Comparison of ENCODE assay signal across 19 cellular contexts in the genomic region with DNA sequence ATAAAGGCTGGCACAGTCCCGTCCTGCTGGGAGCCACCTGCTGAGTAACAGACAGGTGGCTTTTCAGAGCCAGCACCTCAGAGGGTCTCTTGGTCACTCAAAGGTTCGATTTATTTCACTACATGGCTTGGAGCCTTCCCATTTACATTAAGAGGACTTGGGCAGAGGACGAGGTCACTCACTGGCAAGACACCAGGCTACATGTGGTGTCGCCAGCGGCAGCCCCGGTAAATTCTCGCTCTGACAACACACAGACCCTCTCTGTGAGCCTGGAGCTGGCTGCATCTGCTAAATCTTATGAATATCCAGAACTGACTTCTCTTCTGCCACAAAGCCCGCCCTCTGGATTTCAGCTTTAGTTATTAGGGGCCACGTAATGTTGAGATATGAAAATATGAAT.
"Had no signal": no experiment of that assay in that cellular context is flagged by ENCODE, and none has a peak within 500 bp of the region (broad histone marks: within the 10 kb centered on the region; RNA-seq: fewer than 3 reads in every experiment).

No MANE protein-coding gene starts in this region.

- H3K4me3 ChIP-seq: ascending aorta, hepatocyte, lung, ovary, upper lobe of left lung had no signal

- ATAC-seq: activated naive CD4-positive, alpha-beta T cell treated with anti-CD3 and anti-CD28 coated beads, Interleukin-2, amount 50 U/mL, for 72 hours; activated T-helper 17 cell treated with anti-CD3 and anti-CD28 coated beads, Interleukin-2, amount 50 U/mL, for 72 hours; left lobe of liver; natural killer cell; right cardiac atrium had no signal

- H3K9me3 ChIP-seq: ascending aorta, ovary, upper lobe of left lung had no signal

- H3K36me3 ChIP-seq: ascending aorta, ovary, upper lobe of left lung had no signal

- DNase-seq: activated CD8-positive, alpha-beta memory T cell treated with anti-CD3 and anti-CD28 coated beads for 24 hours; activated CD8-positive, alpha-beta memory T cell treated with anti-CD3 and anti-CD28 coated beads, Interleukin-2, amount 50 U/mL, for 4 hours; activated T-cell treated with anti-CD3 and anti-CD28 coated beads, Interleukin-2, amount 50 U/mL, for 24 hours; effector memory CD4-positive, alpha-beta T cell; glutamatergic neuron; immature natural killer cell; natural killer cell; ovary; right cardiac atrium; stimulated activated CD4-positive, alpha-beta T cell treated with anti-CD3 and anti-CD28 coated beads, Interleukin-4, amount 100 ng/mL, for 24 hours; stimulated activated naive CD4-positive, alpha-beta T cell treated with Interleukin-2 at 50 U/mL for 16 hours; T-helper 9 cell; upper lobe of left lung had no signal

- H2AFZ ChIP-seq: hepatocyte had no signal

- H3K4me1 ChIP-seq: upper lobe of left lung had no signal

- H3K79me2 ChIP-seq: hepatocyte had no signal

- H3K27ac ChIP-seq: ascending aorta, hepatocyte, ovary, upper lobe of left lung had no signal

- H3K27me3 ChIP-seq: ascending aorta, hepatocyte, ovary, upper lobe of left lung had no signal

- H3K4me2 ChIP-seq: hepatocyte had no signal
